ENCODE assay signal across 1 cellular context in the genomic region with DNA sequence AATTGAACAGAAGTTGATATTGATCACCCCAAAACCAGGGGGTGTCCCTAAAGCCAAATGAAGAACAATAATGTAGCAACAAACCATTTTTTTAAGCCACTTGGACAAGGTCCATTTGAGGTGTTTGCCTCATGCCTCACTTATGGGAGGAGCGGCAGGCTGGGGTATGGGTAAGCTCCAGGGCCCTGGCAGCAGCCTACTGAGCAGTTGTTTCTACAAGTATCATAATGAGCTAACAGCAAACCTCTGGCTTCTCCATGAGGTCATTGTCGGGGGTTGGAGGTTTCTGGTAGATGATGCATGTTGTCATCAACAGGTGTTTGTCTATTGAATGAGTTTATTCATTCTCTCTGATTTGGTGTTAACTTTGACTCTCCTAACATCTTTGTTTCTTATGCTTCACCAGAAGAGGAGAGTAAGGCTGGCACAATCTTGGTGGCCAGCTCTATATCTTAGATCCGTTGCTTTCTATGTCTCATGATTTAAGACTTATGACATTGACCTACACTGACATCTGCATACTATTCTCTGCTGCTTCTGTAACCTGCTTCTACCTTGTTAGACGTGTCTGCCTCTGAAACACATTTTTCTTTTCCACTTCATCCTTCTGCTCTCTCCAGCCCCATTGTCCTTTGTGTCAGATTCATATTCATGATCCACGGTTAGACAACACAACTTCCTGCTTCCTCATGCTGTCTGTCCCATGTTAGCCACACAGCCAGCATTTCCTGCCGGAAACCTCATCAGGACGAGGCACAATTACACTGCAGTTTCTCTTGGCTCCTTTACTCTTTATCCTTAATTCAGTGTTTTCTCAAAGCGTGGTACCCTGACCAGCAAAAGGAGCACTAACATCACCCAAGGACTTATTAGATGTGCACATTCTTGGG.
TF ChIP-seq lines count a peak whose summit lies in the region.

No MANE protein-coding gene starts in this region.

TF ChIP-seq in GM23338, 12 proteins besides CTCF, POLR2A, EP300 and RAD21 (continued from another document):
- TF ChIP-seq, protein P1, sequence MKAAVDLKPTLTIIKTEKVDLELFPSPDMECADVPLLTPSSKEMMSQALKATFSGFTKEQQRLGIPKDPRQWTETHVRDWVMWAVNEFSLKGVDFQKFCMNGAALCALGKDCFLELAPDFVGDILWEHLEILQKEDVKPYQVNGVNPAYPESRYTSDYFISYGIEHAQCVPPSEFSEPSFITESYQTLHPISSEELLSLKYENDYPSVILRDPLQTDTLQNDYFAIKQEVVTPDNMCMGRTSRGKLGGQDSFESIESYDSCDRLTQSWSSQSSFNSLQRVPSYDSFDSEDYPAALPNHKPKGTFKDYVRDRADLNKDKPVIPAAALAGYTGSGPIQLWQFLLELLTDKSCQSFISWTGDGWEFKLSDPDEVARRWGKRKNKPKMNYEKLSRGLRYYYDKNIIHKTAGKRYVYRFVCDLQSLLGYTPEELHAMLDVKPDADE (IDR thresholded peaks at IDR 0.05): no peak
- TF ChIP-seq, protein P2, sequence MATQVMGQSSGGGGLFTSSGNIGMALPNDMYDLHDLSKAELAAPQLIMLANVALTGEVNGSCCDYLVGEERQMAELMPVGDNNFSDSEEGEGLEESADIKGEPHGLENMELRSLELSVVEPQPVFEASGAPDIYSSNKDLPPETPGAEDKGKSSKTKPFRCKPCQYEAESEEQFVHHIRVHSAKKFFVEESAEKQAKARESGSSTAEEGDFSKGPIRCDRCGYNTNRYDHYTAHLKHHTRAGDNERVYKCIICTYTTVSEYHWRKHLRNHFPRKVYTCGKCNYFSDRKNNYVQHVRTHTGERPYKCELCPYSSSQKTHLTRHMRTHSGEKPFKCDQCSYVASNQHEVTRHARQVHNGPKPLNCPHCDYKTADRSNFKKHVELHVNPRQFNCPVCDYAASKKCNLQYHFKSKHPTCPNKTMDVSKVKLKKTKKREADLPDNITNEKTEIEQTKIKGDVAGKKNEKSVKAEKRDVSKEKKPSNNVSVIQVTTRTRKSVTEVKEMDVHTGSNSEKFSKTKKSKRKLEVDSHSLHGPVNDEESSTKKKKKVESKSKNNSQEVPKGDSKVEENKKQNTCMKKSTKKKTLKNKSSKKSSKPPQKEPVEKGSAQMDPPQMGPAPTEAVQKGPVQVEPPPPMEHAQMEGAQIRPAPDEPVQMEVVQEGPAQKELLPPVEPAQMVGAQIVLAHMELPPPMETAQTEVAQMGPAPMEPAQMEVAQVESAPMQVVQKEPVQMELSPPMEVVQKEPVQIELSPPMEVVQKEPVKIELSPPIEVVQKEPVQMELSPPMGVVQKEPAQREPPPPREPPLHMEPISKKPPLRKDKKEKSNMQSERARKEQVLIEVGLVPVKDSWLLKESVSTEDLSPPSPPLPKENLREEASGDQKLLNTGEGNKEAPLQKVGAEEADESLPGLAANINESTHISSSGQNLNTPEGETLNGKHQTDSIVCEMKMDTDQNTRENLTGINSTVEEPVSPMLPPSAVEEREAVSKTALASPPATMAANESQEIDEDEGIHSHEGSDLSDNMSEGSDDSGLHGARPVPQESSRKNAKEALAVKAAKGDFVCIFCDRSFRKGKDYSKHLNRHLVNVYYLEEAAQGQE (IDR thresholded peaks at IDR 0.05; ENCODE audit: unreplicated experiment): no peak
- TF ChIP-seq ZNF114 (CRISPR knock-in tag; IDR thresholded peaks at IDR 0.05): no peak
- no peak for TF ChIP-seq STAT1 (IDR thresholded peaks at IDR 0.05; ENCODE audit: unreplicated experiment)
- no peak for TF ChIP-seq EZH2 (IDR thresholded peaks at IDR 0.05; ENCODE audit: low read depth, unreplicated experiment)
- no peak for TF ChIP-seq POLR2AphosphoS5 (IDR thresholded peaks at IDR 0.05; ENCODE audit: low read depth)
